ENCODE assay signal across 8 cellular contexts in the genomic region with DNA sequence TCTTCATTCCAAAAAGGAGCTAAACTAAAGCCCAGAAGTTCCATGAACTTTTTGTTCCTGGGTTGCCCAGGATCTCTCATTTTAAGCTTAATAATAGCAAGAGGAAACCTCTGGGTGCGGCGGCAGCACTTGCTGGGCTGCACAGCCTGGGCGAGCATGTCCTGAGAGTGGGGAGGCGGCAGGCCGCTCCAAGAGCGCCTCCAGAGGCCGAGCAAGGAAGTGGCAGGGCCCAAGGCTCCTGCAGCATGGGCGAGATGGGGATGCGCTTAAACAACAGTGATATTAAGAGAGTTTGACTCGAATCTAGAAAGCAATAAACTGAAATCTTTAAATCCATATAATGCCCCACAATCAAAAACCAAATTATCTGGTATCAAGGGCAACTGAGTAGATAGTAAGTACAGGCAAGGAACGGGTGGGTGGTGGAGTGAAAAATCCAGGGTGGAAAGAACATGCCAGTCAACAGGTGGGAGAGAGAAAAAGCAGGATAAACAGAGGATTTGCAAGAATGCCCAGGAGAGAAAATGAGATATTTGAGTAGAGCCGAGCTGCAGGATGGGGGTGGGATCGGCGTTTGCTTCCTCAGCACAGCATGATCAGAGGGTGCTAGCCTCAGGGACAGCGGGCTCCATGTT. TPM values are rescaled to one million over a fixed set of nuclear protein-coding genes. Genes with fewer than 3 reads are reported as not detected.
DNase-seq lines count a peak whose midpoint lies in the region; ATAC-seq, FAIRE-seq and TF ChIP-seq lines count a peak whose summit lies in the region.

No MANE protein-coding gene starts in this region.

- no peaks in the 10 kb centered on the region for H3K36me3 Mint-ChIP-seq in natural killer cell treated with Interleukin-12 subunit alpha and Interleukin-12 subunit beta and Interleukin-15 and Interleukin-18, amount 100 ng/mL, for 72 hours

- intact Hi-C loops in colonic mucosa (cut with DNase I), result no loop called here

- no peak overlapping the region for H3K9ac ChIP-seq in colonic mucosa (ENCODE audit: low read depth in 2 of 2, low read length in 2 of 2)

- FAIRE-seq in frontal cortex (lab: Jason Lieb, UNC), result no peak

- H3K27me3 ChIP-seq in colonic mucosa, result no peaks in the 10 kb centered on the region

- ATAC-seq in GM18861 (IDR thresholded peaks at IDR 0.05; ENCODE audit: unreplicated experiment), result peak; percentile 86
- ATAC-seq in HG03045 (IDR thresholded peaks at IDR 0.05; ENCODE audit: unreplicated experiment), result peak; percentile 74
- ATAC-seq in natural killer cell treated with Interleukin-12 subunit alpha and Interleukin-12 subunit beta and Interleukin-15 and Interleukin-18, amount 100 ng/mL, for 72 hours, result peak; percentile 62

- TF ChIP-seq CTCF in AG09319 (IDR thresholded peaks at IDR 0.05; ENCODE audit: low read depth, low read length) (peak; percentile 39), colonic mucosa (IDR thresholded peaks at IDR 0.05) (peak; percentile 56)

- H3K36me3 ChIP-seq in colonic mucosa, result no peaks in the 10 kb centered on the region

- no peaks in the 10 kb centered on the region for H3K9me3 Mint-ChIP-seq in natural killer cell treated with Interleukin-12 subunit alpha and Interleukin-12 subunit beta and Interleukin-15 and Interleukin-18, amount 100 ng/mL, for 72 hours

- peaks cover 8 to 22% of the 10 kb centered on the region in 2 donors for H3K27me3 Mint-ChIP-seq in natural killer cell treated with Interleukin-12 subunit alpha and Interleukin-12 subunit beta and Interleukin-15 and Interleukin-18, amount 100 ng/mL, for 72 hours

- H3K4me1 ChIP-seq in colonic mucosa, result no peaks in the 10 kb centered on the region

- no peak overlapping the region for H3K27ac ChIP-seq in colonic mucosa

- H3K4me3 ChIP-seq in colonic mucosa, result no peak overlapping the region

- no peaks in the 10 kb centered on the region for H3K4me1 Mint-ChIP-seq in natural killer cell treated with Interleukin-12 subunit alpha and Interleukin-12 subunit beta and Interleukin-15 and Interleukin-18, amount 100 ng/mL, for 72 hours (ENCODE audit: low read depth in 2 of 2)

- H3K9me3 ChIP-seq in colonic mucosa, result no peaks in the 10 kb centered on the region

- H3K4me3 Mint-ChIP-seq in natural killer cell treated with Interleukin-12 subunit alpha and Interleukin-12 subunit beta and Interleukin-15 and Interleukin-18, amount 100 ng/mL, for 72 hours, result no peak overlapping the region

- DNase-seq in AG09319 (ENCODE audit: extremely low read depth, low read depth), result no peak
- DNase-seq in OCI-M1 (lab: John Stamatoyannopoulos, UW), result peak; percentile 66
- DNase-seq in colonic mucosa, result peak; percentile 29
- no peak for DNase-seq in natural killer cell treated with Interleukin-12 subunit alpha and Interleukin-12 subunit beta and Interleukin-15 and Interleukin-18, amount 100 ng/mL, for 72 hours (ENCODE audit: low spot score)
- DNase-seq in NCI-H1092 treated with DMSO at 0.1 percent for 48 hours (lab: John Stamatoyannopoulos, UW), result no peak
- DNase-seq in frontal cortex (ENCODE audit: low spot score in 2 of 2), result no peak

- H3K27ac Mint-ChIP-seq in natural killer cell treated with Interleukin-12 subunit alpha and Interleukin-12 subunit beta and Interleukin-15 and Interleukin-18, amount 100 ng/mL, for 72 hours, result no peak overlapping the region

RNA-seq across cellular contexts. Expression of a gene that starts 14.1 kb away (rescaled TPM):
- total RNA-seq in colonic mucosa, result under 1 TPM; 0.05 to 0.08 TPM
- not detected for total RNA-seq in natural killer cell treated with Interleukin-12 subunit alpha and Interleukin-12 subunit beta and Interleukin-15 and Interleukin-18, amount 100 ng/mL, for 72 hours
- 31.8 TPM for total RNA-seq in frontal cortex

Comparison
In these comparisons a context has a peak if more than half of its experiments do, and no peak if none do; other contexts are left out.
1. DNase-seq: peak in OCI-M1 (single experiment) and colonic mucosa (single experiment); none in AG09319 (single experiment), natural killer cell treated with Interleukin-12 subunit alpha and Interleukin-12 subunit beta and Interleukin-15 and Interleukin-18, amount 100 ng/mL, for 72 hours (single experiment), NCI-H1092 treated with DMSO at 0.1 percent for 48 hours (single experiment) and frontal cortex (0 of 2).
2. RNA of a gene that starts 14.1 kb away (total RNA-seq): 31.8 TPM in frontal cortex (single experiment); 0.05 to 0.08 TPM in colonic mucosa and not detected in natural killer cell treated with Interleukin-12 subunit alpha and Interleukin-12 subunit beta and Interleukin-15 and Interleukin-18, amount 100 ng/mL, for 72 hours; every median in the first group is over 10 times any median in the second.
3. Peak in every context shown above with its lines, with median percentiles within 50 percentile points of each other: ATAC-seq.